Comparison of ENCODE assay signal across 1 cellular context in the genomic region with DNA sequence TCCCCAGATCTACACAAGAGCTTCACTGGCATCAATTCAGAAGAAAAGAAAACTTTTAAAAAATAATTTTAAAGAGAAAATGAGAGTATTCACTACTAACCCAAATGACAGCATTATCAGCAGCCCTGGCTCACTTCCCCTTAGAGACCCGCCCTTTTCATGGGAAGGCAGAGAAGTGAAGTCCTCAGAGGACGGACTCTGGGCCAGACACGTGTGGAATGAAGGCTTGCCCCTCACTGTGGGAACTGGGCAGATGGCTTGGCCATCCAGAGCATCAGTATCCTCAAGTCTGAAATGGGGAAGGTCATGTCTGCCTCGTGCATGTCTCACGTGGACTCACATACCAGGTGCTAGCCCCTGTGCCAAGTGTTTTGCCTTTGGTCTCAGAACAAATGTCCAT.
TF ChIP-seq lines count a peak whose summit lies in the region.

No MANE protein-coding gene starts in this region.

TF ChIP-seq in IMR-90, 13 proteins besides CTCF, POLR2A, EP300 and RAD21:
- TF ChIP-seq RFX5 (IDR thresholded peaks at IDR 0.05; ENCODE audit: low read depth, low read length): no peak
- TF ChIP-seq CHD1 (IDR thresholded peaks at IDR 0.05; ENCODE audit: low read depth, low read length): no peak
- TF ChIP-seq NFE2L2 (IDR thresholded peaks at IDR 0.05; ENCODE audit: low read depth, low read length): no peak
- TF ChIP-seq BHLHE40 (IDR thresholded peaks at IDR 0.05; ENCODE audit: low read depth, low read length): no peak
- TF ChIP-seq RCOR1 (IDR thresholded peaks at IDR 0.05; ENCODE audit: insufficient replicate concordance, low read length): no peak
- no peak for TF ChIP-seq CEBPB (IDR thresholded peaks at IDR 0.05; ENCODE audit: low read depth, low read length)
- TF ChIP-seq MXI1 (IDR thresholded peaks at IDR 0.05; ENCODE audit: borderline replicate concordance, low read depth, low read length): no peak
- no peak for TF ChIP-seq SMC3 (IDR thresholded peaks at IDR 0.05; ENCODE audit: low read depth, low read length)
- no peak for TF ChIP-seq MAZ (IDR thresholded peaks at IDR 0.05; ENCODE audit: borderline replicate concordance, low read depth, low read length)
- TF ChIP-seq, protein P1, sequence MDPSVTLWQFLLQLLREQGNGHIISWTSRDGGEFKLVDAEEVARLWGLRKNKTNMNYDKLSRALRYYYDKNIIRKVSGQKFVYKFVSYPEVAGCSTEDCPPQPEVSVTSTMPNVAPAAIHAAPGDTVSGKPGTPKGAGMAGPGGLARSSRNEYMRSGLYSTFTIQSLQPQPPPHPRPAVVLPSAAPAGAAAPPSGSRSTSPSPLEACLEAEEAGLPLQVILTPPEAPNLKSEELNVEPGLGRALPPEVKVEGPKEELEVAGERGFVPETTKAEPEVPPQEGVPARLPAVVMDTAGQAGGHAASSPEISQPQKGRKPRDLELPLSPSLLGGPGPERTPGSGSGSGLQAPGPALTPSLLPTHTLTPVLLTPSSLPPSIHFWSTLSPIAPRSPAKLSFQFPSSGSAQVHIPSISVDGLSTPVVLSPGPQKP (IDR thresholded peaks at IDR 0.05; ENCODE audit: borderline replicate concordance, low read depth, low read length): no peak
TF ChIP-seq in IMR-90: peak in this region for 0.
